In the genomic region with DNA sequence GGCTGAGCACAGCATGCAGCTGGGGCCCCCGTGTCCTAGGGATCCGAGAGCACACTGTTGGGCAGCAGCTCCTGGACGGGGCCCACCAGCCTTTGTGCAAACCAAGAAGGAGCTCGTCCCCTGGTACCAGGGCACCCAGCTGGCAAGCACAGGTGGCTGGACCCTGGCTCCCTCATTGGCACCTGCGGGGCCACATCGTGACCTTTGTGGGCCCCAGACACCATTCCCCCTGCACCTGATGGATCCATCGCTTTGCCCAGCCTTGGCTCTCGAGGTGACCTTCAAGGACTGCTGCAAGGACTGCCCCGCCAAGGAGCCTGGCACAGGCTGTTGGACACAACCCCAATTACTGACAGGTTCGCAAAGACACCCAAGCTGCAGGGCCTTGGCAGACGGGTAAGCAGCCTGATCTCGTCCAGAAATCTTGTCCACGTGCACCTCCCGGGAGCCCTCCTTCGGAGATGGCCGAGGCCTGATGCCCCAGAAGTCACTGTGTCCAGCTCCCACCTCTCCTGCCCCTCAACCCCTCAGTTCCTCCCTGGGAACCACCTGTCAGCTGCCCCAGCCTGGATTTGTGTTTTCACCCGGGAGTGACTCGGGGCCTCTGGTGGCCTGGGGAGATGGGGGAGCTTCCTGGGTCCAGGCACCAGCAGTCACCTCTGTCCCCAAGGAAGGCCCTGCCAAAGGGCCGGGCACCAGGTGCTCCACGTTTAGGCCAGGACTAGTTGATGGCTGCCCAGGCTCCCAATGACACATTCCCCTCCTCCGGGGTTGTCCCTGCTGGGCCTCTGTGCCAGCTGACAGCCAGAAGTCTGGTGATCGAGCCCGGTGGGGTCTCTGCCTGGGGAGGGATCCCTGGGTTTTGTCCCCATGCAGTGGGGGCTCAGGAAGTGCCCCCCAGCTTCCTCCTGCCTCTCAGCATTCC, we compare ENCODE assay signal across 2 cellular contexts.
TF ChIP-seq lines count a peak whose summit lies in the region.

No MANE protein-coding gene starts in this region.

TF ChIP-seq in HepG2, 621 proteins besides CTCF, POLR2A, EP300 and RAD21:
- no peak for TF ChIP-seq CHD4 (IDR thresholded peaks at IDR 0.05; ENCODE audit: borderline replicate concordance, low read length)
- no peak for TF ChIP-seq SKI (IDR thresholded peaks at IDR 0.05; ENCODE audit: partially characterized antibody)
- TF ChIP-seq NR3C1 (CRISPR knock-in tag; IDR thresholded peaks at IDR 0.05): no peak
- TF ChIP-seq ZNF207 (IDR thresholded peaks at IDR 0.05; ENCODE audit: borderline replicate concordance): no peak
- TF ChIP-seq NR2F6 (IDR thresholded peaks at IDR 0.05): no peak
- TF ChIP-seq NR2F6 (CRISPR knock-in tag; IDR thresholded peaks at IDR 0.05): no peak
- no peak for TF ChIP-seq RFXANK (CRISPR knock-in tag; IDR thresholded peaks at IDR 0.05)

TF ChIP-seq in WTC11, 78 proteins besides CTCF, POLR2A, EP300 and RAD21 (continued from another document):
- no peak for TF ChIP-seq CBFB (CRISPR knock-in tag; IDR thresholded peaks at IDR 0.05; ENCODE audit: low read depth)
- no peak for TF ChIP-seq PRRX2 (CRISPR knock-in tag; IDR thresholded peaks at IDR 0.05)
- TF ChIP-seq, protein P1, sequence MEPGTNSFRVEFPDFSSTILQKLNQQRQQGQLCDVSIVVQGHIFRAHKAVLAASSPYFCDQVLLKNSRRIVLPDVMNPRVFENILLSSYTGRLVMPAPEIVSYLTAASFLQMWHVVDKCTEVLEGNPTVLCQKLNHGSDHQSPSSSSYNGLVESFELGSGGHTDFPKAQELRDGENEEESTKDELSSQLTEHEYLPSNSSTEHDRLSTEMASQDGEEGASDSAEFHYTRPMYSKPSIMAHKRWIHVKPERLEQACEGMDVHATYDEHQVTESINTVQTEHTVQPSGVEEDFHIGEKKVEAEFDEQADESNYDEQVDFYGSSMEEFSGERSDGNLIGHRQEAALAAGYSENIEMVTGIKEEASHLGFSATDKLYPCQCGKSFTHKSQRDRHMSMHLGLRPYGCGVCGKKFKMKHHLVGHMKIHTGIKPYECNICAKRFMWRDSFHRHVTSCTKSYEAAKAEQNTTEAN (CRISPR knock-in tag; IDR thresholded peaks at IDR 0.05): no peak
- TF ChIP-seq, protein P2, sequence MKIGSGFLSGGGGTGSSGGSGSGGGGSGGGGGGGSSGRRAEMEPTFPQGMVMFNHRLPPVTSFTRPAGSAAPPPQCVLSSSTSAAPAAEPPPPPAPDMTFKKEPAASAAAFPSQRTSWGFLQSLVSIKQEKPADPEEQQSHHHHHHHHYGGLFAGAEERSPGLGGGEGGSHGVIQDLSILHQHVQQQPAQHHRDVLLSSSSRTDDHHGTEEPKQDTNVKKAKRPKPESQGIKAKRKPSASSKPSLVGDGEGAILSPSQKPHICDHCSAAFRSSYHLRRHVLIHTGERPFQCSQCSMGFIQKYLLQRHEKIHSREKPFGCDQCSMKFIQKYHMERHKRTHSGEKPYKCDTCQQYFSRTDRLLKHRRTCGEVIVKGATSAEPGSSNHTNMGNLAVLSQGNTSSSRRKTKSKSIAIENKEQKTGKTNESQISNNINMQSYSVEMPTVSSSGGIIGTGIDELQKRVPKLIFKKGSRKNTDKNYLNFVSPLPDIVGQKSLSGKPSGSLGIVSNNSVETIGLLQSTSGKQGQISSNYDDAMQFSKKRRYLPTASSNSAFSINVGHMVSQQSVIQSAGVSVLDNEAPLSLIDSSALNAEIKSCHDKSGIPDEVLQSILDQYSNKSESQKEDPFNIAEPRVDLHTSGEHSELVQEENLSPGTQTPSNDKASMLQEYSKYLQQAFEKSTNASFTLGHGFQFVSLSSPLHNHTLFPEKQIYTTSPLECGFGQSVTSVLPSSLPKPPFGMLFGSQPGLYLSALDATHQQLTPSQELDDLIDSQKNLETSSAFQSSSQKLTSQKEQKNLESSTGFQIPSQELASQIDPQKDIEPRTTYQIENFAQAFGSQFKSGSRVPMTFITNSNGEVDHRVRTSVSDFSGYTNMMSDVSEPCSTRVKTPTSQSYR (CRISPR knock-in tag; IDR thresholded peaks at IDR 0.05): no peak
- no peak for TF ChIP-seq FOXJ3 (CRISPR knock-in tag; IDR thresholded peaks at IDR 0.05; ENCODE audit: borderline replicate concordance)
- TF ChIP-seq EMX1 (CRISPR knock-in tag; IDR thresholded peaks at IDR 0.05): no peak
- TF ChIP-seq, protein P3, sequence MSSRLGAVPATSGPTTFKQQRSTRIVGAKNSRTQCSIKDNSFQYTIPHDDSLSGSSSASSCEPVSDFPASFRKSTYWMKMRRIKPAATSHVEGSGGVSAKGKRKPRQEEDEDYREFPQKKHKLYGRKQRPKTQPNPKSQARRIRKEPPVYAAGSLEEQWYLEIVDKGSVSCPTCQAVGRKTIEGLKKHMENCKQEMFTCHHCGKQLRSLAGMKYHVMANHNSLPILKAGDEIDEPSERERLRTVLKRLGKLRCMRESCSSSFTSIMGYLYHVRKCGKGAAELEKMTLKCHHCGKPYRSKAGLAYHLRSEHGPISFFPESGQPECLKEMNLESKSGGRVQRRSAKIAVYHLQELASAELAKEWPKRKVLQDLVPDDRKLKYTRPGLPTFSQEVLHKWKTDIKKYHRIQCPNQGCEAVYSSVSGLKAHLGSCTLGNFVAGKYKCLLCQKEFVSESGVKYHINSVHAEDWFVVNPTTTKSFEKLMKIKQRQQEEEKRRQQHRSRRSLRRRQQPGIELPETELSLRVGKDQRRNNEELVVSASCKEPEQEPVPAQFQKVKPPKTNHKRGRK (CRISPR knock-in tag; IDR thresholded peaks at IDR 0.05; ENCODE audit: borderline replicate concordance): no peak
